Comparison of ENCODE assay signal across 14 cellular contexts in genomic region chr2:207225773-207226172, GRCh38.
A peak's percentile ranks its signal among the peaks of the same experiment; 100 is the strongest.
DNase-seq lines count a peak whose midpoint lies in the region; ATAC-seq lines count a peak whose summit lies in the region.
"Had no signal": no experiment of that assay in that cellular context is flagged by ENCODE, and none has a peak within 500 bp of the region (broad histone marks: within the 10 kb centered on the region; RNA-seq: fewer than 3 reads in every experiment).

No MANE protein-coding gene starts in this region.

- DNase-seq in activated naive CD8-positive, alpha-beta T cell treated with anti-CD3 and anti-CD28 coated beads for 36 hours, result no peak
- peak in 3 of 10 donors; percentile 20 to 32 (median 32) for DNase-seq in naive thymus-derived CD8-positive, alpha-beta T cell
- DNase-seq in RKO (ENCODE audit: low spot score), result no peak
- DNase-seq: BE2C, GOT3, MM.1S, SW 1271, testis had no signal

- peak overlapping the region; percentile 92 for H3K27ac Mint-ChIP-seq in activated naive CD8-positive, alpha-beta T cell treated with anti-CD3 and anti-CD28 coated beads for 36 hours
- peak overlapping the region in 9 of 10 donors; percentile 26 to 90 (median 67) for H3K27ac Mint-ChIP-seq in naive thymus-derived CD8-positive, alpha-beta T cell

- POLR2A ChIA-PET in naive thymus-derived CD8-positive, alpha-beta T cell (lab: Charles Lee), result interaction anchor here (0.8 to 1.2 kb wide), 4 partner anchors 9 to 61 kb away, joined by 3 to 7 read pairs (median 4); partner anchors contain the start of gene KLF7

- no peak overlapping the region for H3K4me3 Mint-ChIP-seq in activated naive CD8-positive, alpha-beta T cell treated with anti-CD3 and anti-CD28 coated beads for 36 hours
- H3K4me3 Mint-ChIP-seq in naive thymus-derived CD8-positive, alpha-beta T cell, result peak overlapping the region; percentile 11 to 76 (median 64)
- H3K4me3 Mint-ChIP-seq: central memory CD8-positive, alpha-beta T cell had no signal

- H3K36me3 Mint-ChIP-seq in activated naive CD8-positive, alpha-beta T cell treated with anti-CD3 and anti-CD28 coated beads for 36 hours, result no peaks in the 10 kb centered on the region
- no peaks in the 10 kb centered on the region for H3K36me3 Mint-ChIP-seq in naive thymus-derived CD8-positive, alpha-beta T cell

- no peaks in the 10 kb centered on the region for H3K27me3 Mint-ChIP-seq in activated naive CD8-positive, alpha-beta T cell treated with anti-CD3 and anti-CD28 coated beads for 36 hours
- H3K27me3 Mint-ChIP-seq in naive thymus-derived CD8-positive, alpha-beta T cell, result peaks cover 0 to 2% (median 0%) of the 10 kb centered on the region in 5 donors

- H3K9me3 Mint-ChIP-seq in activated naive CD8-positive, alpha-beta T cell treated with anti-CD3 and anti-CD28 coated beads for 36 hours, result no peaks in the 10 kb centered on the region
- H3K9me3 Mint-ChIP-seq in naive thymus-derived CD8-positive, alpha-beta T cell, result no peaks in the 10 kb centered on the region
- H3K9me3 Mint-ChIP-seq: central memory CD8-positive, alpha-beta T cell; nephron had no signal

- peak; percentile 40 for ATAC-seq in GM18498 (IDR thresholded peaks at IDR 0.05; ENCODE audit: unreplicated experiment)
- peak; percentile 34 for ATAC-seq in GM19395 (IDR thresholded peaks at IDR 0.05; ENCODE audit: unreplicated experiment)
- ATAC-seq in naive thymus-derived CD8-positive, alpha-beta T cell, result peak; percentile 35 to 71
- no peak for ATAC-seq in GM21360 (IDR thresholded peaks at IDR 0.05; ENCODE audit: unreplicated experiment)
- ATAC-seq in GM21526 (IDR thresholded peaks at IDR 0.05; ENCODE audit: low FRiP score, unreplicated experiment), result no peak

- H3K4me1 Mint-ChIP-seq in activated naive CD8-positive, alpha-beta T cell treated with anti-CD3 and anti-CD28 coated beads for 36 hours, result peaks cover 53% of the 10 kb centered on the region
- peaks cover 30 to 43% (median 34%) of the 10 kb centered on the region in 4 donors for H3K4me1 Mint-ChIP-seq in naive thymus-derived CD8-positive, alpha-beta T cell

Comparison
In these comparisons a context has a peak if more than half of its experiments do, and no peak if none do; other contexts are left out.
1. ATAC-seq: peak in GM18498 (single experiment), GM19395 (single experiment) and naive thymus-derived CD8-positive, alpha-beta T cell (2 of 2); none in GM21360 (single experiment) and GM21526 (single experiment).